1 cellular context compared by ENCODE assay signal in genomic region chr19:35720163-35720524, GRCh38.
TF ChIP-seq lines count a peak whose summit lies in the region.

No MANE protein-coding gene starts in this region.

TF ChIP-seq in GM23338, 12 proteins besides CTCF, POLR2A, EP300 and RAD21 (continued from another document):
- no peak for TF ChIP-seq ZNF462 (CRISPR knock-in tag; IDR thresholded peaks at IDR 0.05)
- no peak for TF ChIP-seq JUNB (IDR thresholded peaks at IDR 0.05; ENCODE audit: unreplicated experiment)
- TF ChIP-seq ZNF114 (CRISPR knock-in tag; IDR thresholded peaks at IDR 0.05), result no peak
- TF ChIP-seq EZH2 (IDR thresholded peaks at IDR 0.05; ENCODE audit: low read depth, unreplicated experiment), result no peak
- TF ChIP-seq ZNF331 (CRISPR knock-in tag; IDR thresholded peaks at IDR 0.05; ENCODE audit: low read depth), result no peak
- TF ChIP-seq ETS1 (IDR thresholded peaks at IDR 0.05), result no peak
- TF ChIP-seq NANOG (IDR thresholded peaks at IDR 0.05; ENCODE audit: borderline replicate concordance), result no peak
- no peak for TF ChIP-seq EZH2phosphoT487 (IDR thresholded peaks at IDR 0.05; ENCODE audit: unreplicated experiment)
- TF ChIP-seq POLR2AphosphoS5 (IDR thresholded peaks at IDR 0.05; ENCODE audit: low read depth), result no peak
- no peak for TF ChIP-seq STAT1 (IDR thresholded peaks at IDR 0.05; ENCODE audit: unreplicated experiment)
- TF ChIP-seq CREB1 (CRISPR knock-in tag; IDR thresholded peaks at IDR 0.05; ENCODE audit: low read depth), result no peak
